ENCODE assay signal across 18 cellular contexts in genomic region chr11:110050201-110050506, GRCh38. TPM values are rescaled to one million over a fixed set of nuclear protein-coding genes. Genes with fewer than 3 reads are reported as not detected.
A peak's percentile ranks its signal among the peaks of the same experiment; 100 is the strongest.
DNase-seq lines count a peak whose midpoint lies in the region; ATAC-seq and TF ChIP-seq lines count a peak whose summit lies in the region.
"Had no signal": no experiment of that assay in that cellular context is flagged by ENCODE, and none has a peak within 500 bp of the region (broad histone marks: within the 10 kb centered on the region; RNA-seq: fewer than 3 reads in every experiment).

No MANE protein-coding gene starts in this region.

- H4K91ac ChIP-seq in mesenchymal stem cell (ENCODE audit: low read length): peak overlapping the region; percentile 82

- H3K18ac ChIP-seq in mesenchymal stem cell (ENCODE audit: low read depth in 1 of 2, low read length in 2 of 2): no peak overlapping the region

- no peak for TF ChIP-seq EP300 in SK-N-SH (IDR thresholded peaks at IDR 0.05; ENCODE audit: borderline replicate concordance in 1 of 2, low read depth in 1 of 2, low read length in 1 of 2)

- H3K9me2 ChIP-seq in SK-N-SH: no peaks in the 10 kb centered on the region

- H3K23ac ChIP-seq in mesenchymal stem cell (ENCODE audit: low read length in 2 of 2): no peak overlapping the region

- no peak overlapping the region for H2BK15ac ChIP-seq in mesenchymal stem cell (ENCODE audit: low read depth, poor library complexity, severe bottlenecking)

- no peak for TF ChIP-seq CTCF in SK-N-SH (IDR thresholded peaks at IDR 0.05)

- no peaks in the 10 kb centered on the region for H3K79me1 ChIP-seq in mesenchymal stem cell (replicated peaks; ENCODE audit: low read length, poor library complexity, severe bottlenecking)

- H3K4me1 ChIP-seq in SK-N-SH (ENCODE audit: control insufficient read depth in 1 of 2, insufficient read depth in 2 of 2, low read depth in 1 of 2, low read length in 1 of 2): no peaks in the 10 kb centered on the region
- no peaks in the 10 kb centered on the region for H3K4me1 ChIP-seq in mesenchymal stem cell (ENCODE audit: control insufficient read depth, insufficient read depth, low read depth, low read length)
- H3K4me1 ChIP-seq in aorta (ENCODE audit: control insufficient read depth in 1 of 2, insufficient read depth in 2 of 2, low read length in 2 of 2): no peaks in the 10 kb centered on the region
- H3K4me1 ChIP-seq: A549, Caco-2 had no signal

- H3K4me3 ChIP-seq in SK-N-SH (ENCODE audit: low read depth in 2 of 2, low read length in 1 of 2): no peak overlapping the region
- no peak overlapping the region for H3K4me3 ChIP-seq in H7 (ENCODE audit: insufficient read depth, low read depth, low read length)
- H3K4me3 ChIP-seq in mesenchymal stem cell (ENCODE audit: insufficient read depth in 1 of 2, low read depth in 1 of 2, low read length in 2 of 2): no peak overlapping the region
- no peak overlapping the region for H3K4me3 ChIP-seq in aorta (ENCODE audit: low read length in 2 of 2)
- H3K4me3 ChIP-seq: A549; BLaER1 treated with 17β-estradiol and CSF1 and Interleukin-3, amounts not matched to agents 10 nM and 100 nM had no signal

- no peak overlapping the region for H2BK5ac ChIP-seq in mesenchymal stem cell (ENCODE audit: low read depth, low read length, poor library complexity, severe bottlenecking)

- 33% methylated on average over 2 of the region's 8 CpGs for WGBS in SK-N-SH (ENCODE audit: low lambda C conversion rate)
- 95% methylated on average over 8 of the region's 8 CpGs for WGBS in mesenchymal stem cell
- WGBS in aorta, 2 donors: 88 to 91% methylated on average over 8 of the region's 8 CpGs

- H3K9me3 ChIP-seq in SK-N-SH: no peaks in the 10 kb centered on the region
- peaks cover 3% of the 10 kb centered on the region for H3K9me3 ChIP-seq in mesenchymal stem cell (ENCODE audit: control insufficient read depth, low read length)
- peaks cover 3% of the 10 kb centered on the region for H3K9me3 ChIP-seq in aorta (ENCODE audit: control insufficient read depth, low read length)
- H3K9me3 ChIP-seq: A549 had no signal

- H3F3A ChIP-seq in SK-N-SH (replicated peaks; ENCODE audit: insufficient read depth): no peaks in the 10 kb centered on the region

- CTCF ChIA-PET in SK-N-SH (lab: Yijun Ruan, JAX): no interaction called here

- H3K9ac ChIP-seq in SK-N-SH: no peak overlapping the region
- no peak overlapping the region for H3K9ac ChIP-seq in mesenchymal stem cell (ENCODE audit: low read length)
- H3K9ac ChIP-seq: BLaER1 treated with 17β-estradiol and CSF1 and Interleukin-3, amounts not matched to agents 10 nM and 100 nM had no signal

- H3K27me3 ChIP-seq in SK-N-SH (ENCODE audit: insufficient read depth): no peaks in the 10 kb centered on the region
- no peaks in the 10 kb centered on the region for H3K27me3 ChIP-seq in H7 (ENCODE audit: control insufficient read depth, insufficient read depth, low read length)
- no peaks in the 10 kb centered on the region for H3K27me3 ChIP-seq in mesenchymal stem cell (ENCODE audit: control insufficient read depth in 1 of 2, insufficient read depth in 1 of 2, low read length in 2 of 2)
- H3K27me3 ChIP-seq in aorta (ENCODE audit: control insufficient read depth in 1 of 2, insufficient read depth in 2 of 2, low read length in 1 of 2): no peaks in the 10 kb centered on the region
- H3K27me3 ChIP-seq: BLaER1 treated with 17β-estradiol and CSF1 and Interleukin-3, amounts not matched to agents 10 nM and 100 nM had no signal

- no peaks in the 10 kb centered on the region for H3K79me2 ChIP-seq in SK-N-SH (ENCODE audit: insufficient read depth)

- no peak overlapping the region for H2AK5ac ChIP-seq in mesenchymal stem cell (ENCODE audit: low read length, severe bottlenecking)

- intact Hi-C loops in aorta (cut with DNase I): no loop called here

- peak overlapping the region in 1 of 2 experiments; percentile 10 for H3K14ac ChIP-seq in mesenchymal stem cell (ENCODE audit: low read length in 2 of 2)

- no peak overlapping the region for H2BK12ac ChIP-seq in mesenchymal stem cell (ENCODE audit: low read length in 2 of 2)

- no peak overlapping the region for H4K8ac ChIP-seq in mesenchymal stem cell (ENCODE audit: low read length)

- ATAC-seq in SK-N-SH treated with all-trans-retinoic acid at 6 μM for 48 hours (no peak), aorta (ENCODE audit: low FRiP score) (peak; percentile 29)
- ATAC-seq: A549; CD8-positive, alpha-beta T cell had no signal

- TF ChIP-seq RAD21 in SK-N-SH (IDR thresholded peaks at IDR 0.05; ENCODE audit: low read length): no peak

- H3K27ac ChIP-seq in SK-N-SH (ENCODE audit: low read depth in 2 of 2, low read length in 1 of 2) (no peak overlapping the region), mesenchymal stem cell (ENCODE audit: low read length, poor library complexity, severe bottlenecking) (no peak overlapping the region), aorta (ENCODE audit: low read depth in 1 of 2, low read length in 2 of 2) (no peak overlapping the region)
- H3K27ac ChIP-seq: 22Rv1; A549; BLaER1 treated with 17β-estradiol and CSF1 and Interleukin-3, amounts not matched to agents 10 nM and 100 nM; C4-2B had no signal

- no peak overlapping the region for H3K4ac ChIP-seq in mesenchymal stem cell (ENCODE audit: low read depth in 1 of 2, low read length in 2 of 2)

- DNase-seq in SK-N-SH (peak; percentile 8), H7 (peak; percentile 6), mesenchymal stem cell (no peak), aorta (no peak), NCI-H1436 treated with DMSO at 0.1 percent for 48 hours (lab: John Stamatoyannopoulos, UW) (no peak), HCEC 1CT (no peak)
- DNase-seq: AML-193; Caco-2; Calu3; CD4-positive, alpha-beta T cell; CD8-positive, alpha-beta T cell; DMS79 treated with DMSO at 0.1 percent for 48 hours; GF-D8 had no signal

- POLR2A ChIA-PET in SK-N-SH (lab: Yijun Ruan, JAX): no interaction called here

- H2AFZ ChIP-seq in SK-N-SH (ENCODE audit: low read depth): no peak overlapping the region
- H2AFZ ChIP-seq in mesenchymal stem cell (ENCODE audit: low read depth, low read length): no peak overlapping the region

- H3K4me2 ChIP-seq in SK-N-SH (no peak overlapping the region), mesenchymal stem cell (ENCODE audit: low read length, poor library complexity, severe bottlenecking) (no peak overlapping the region)
- H3K4me2 ChIP-seq: A549; BLaER1 treated with 17β-estradiol and CSF1 and Interleukin-3, amounts not matched to agents 10 nM and 100 nM had no signal

- H4K20me1 ChIP-seq in SK-N-SH (ENCODE audit: insufficient read depth): no peaks in the 10 kb centered on the region
- H4K20me1 ChIP-seq: BLaER1 treated with 17β-estradiol and CSF1 and Interleukin-3, amounts not matched to agents 10 nM and 100 nM had no signal

- H3K36me3 ChIP-seq in SK-N-SH (replicated peaks in 1 of 2; ENCODE audit: control insufficient read depth in 1 of 2, insufficient read depth in 2 of 2, low read length in 1 of 2): no peaks in the 10 kb centered on the region
- H3K36me3 ChIP-seq in H7 (replicated peaks; ENCODE audit: control insufficient read depth, insufficient read depth, low read length): no peaks in the 10 kb centered on the region
- H3K36me3 ChIP-seq in mesenchymal stem cell (ENCODE audit: control insufficient read depth in 1 of 2, insufficient read depth in 2 of 2, low read depth in 1 of 2, low read length in 2 of 2): no peaks in the 10 kb centered on the region
- no peaks in the 10 kb centered on the region for H3K36me3 ChIP-seq in aorta (ENCODE audit: control insufficient read depth in 1 of 2, insufficient read depth in 2 of 2, low read length in 1 of 2)
- H3K36me3 ChIP-seq: BLaER1 treated with 17β-estradiol and CSF1 and Interleukin-3, amounts not matched to agents 10 nM and 100 nM had no signal

- H2BK120ac ChIP-seq in mesenchymal stem cell (ENCODE audit: low read depth, low read length): no peak overlapping the region

TF ChIP-seq in SK-N-SH, 30 proteins besides CTCF, POLR2A, EP300 and RAD21 (continues in another document):
- no peak for TF ChIP-seq NRF1 (IDR thresholded peaks at IDR 0.05; ENCODE audit: low read depth, low read length)
- no peak for TF ChIP-seq EZH2phosphoT487 (IDR thresholded peaks at IDR 0.05; ENCODE audit: borderline replicate concordance, low read depth)

TF ChIP-seq in SK-N-SH treated with all-trans-retinoic acid at 6 μM for 48 hours, 23 proteins besides CTCF, POLR2A, EP300 and RAD21 (continues in another document):
- no peak for TF ChIP-seq OSR1 (CRISPR knock-in tag; IDR thresholded peaks at IDR 0.05)
- TF ChIP-seq, protein P1, sequence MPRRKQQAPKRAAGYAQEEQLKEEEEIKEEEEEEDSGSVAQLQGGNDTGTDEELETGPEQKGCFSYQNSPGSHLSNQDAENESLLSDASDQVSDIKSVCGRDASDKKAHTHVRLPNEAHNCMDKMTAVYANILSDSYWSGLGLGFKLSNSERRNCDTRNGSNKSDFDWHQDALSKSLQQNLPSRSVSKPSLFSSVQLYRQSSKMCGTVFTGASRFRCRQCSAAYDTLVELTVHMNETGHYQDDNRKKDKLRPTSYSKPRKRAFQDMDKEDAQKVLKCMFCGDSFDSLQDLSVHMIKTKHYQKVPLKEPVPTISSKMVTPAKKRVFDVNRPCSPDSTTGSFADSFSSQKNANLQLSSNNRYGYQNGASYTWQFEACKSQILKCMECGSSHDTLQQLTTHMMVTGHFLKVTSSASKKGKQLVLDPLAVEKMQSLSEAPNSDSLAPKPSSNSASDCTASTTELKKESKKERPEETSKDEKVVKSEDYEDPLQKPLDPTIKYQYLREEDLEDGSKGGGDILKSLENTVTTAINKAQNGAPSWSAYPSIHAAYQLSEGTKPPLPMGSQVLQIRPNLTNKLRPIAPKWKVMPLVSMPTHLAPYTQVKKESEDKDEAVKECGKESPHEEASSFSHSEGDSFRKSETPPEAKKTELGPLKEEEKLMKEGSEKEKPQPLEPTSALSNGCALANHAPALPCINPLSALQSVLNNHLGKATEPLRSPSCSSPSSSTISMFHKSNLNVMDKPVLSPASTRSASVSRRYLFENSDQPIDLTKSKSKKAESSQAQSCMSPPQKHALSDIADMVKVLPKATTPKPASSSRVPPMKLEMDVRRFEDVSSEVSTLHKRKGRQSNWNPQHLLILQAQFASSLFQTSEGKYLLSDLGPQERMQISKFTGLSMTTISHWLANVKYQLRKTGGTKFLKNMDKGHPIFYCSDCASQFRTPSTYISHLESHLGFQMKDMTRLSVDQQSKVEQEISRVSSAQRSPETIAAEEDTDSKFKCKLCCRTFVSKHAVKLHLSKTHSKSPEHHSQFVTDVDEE (CRISPR knock-in tag; IDR thresholded peaks at IDR 0.05): no peak
- TF ChIP-seq BACH2 (CRISPR knock-in tag; IDR thresholded peaks at IDR 0.05; ENCODE audit: borderline replicate concordance): no peak
- TF ChIP-seq GLIS3 (CRISPR knock-in tag; IDR thresholded peaks at IDR 0.05): no peak

RNA-seq across cellular contexts. Expression of gene ZC3H12C, which starts 43.0 kb away (rescaled TPM):
- 2.8 and 3.9 TPM in 2 replicates for polyA plus RNA-seq in SK-N-SH (2012; rRNA removed)
- 2.6 and 3.0 TPM in 2 replicates for polyA plus RNA-seq in SK-N-SH (2012; cell fraction: cytosol; rRNA removed)
- polyA plus RNA-seq in SK-N-SH (2012; cell fraction: nucleus; rRNA removed): 3.9 and 5.8 TPM in 2 replicates
- 0.69 and 1.7 TPM in 2 replicates for total RNA-seq in H7 (2014; rRNA removed; shearing (Covaris generic))
- 5.6 TPM for polyA plus RNA-seq in mesenchymal stem cell (2013, experiment 1 of 2)
- 5.1 TPM for polyA plus RNA-seq in mesenchymal stem cell (2013, experiment 2 of 2)
- 10 to 100 TPM; 17.2 to 17.9 TPM for total RNA-seq in aorta
- polyA plus RNA-seq in aorta: 1 to 10 TPM; 1.1 to 2.1 TPM
- total RNA-seq: CD8-positive, alpha-beta T cell had no signal

Comparison
In these comparisons a context has a peak if more than half of its experiments do, and no peak if none do; other contexts are left out.
1. DNase-seq: peak in SK-N-SH (single experiment) and H7 (single experiment); none in mesenchymal stem cell (single experiment), aorta (0 of 2), NCI-H1436 treated with DMSO at 0.1 percent for 48 hours (single experiment) and HCEC 1CT (single experiment).